Comparison of ENCODE assay signal across 1 cellular context in the genomic region with DNA sequence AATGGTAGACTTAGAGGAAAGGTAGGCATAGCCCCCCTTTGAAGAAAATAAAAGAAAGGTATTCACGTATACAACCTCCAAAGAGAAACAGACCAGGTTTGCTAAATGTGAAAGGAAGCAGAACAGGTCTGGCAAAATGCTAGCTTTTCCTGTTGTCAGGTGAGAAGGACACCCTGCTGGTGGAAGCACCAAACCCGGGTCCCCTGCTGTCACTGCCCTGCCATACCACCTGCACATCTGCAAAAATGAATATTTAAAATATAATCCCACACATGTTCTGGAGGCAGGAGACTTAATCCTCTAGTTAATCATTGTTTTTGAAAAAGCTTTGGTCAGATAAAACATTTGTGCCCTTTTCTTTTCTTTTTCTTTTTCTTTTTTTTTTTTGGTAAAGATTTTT.
TF ChIP-seq lines count a peak whose summit lies in the region.

No MANE protein-coding gene starts in this region.

TF ChIP-seq in GM23338, 12 proteins besides CTCF, POLR2A, EP300 and RAD21 (continued from another document):
- TF ChIP-seq, protein P1, sequence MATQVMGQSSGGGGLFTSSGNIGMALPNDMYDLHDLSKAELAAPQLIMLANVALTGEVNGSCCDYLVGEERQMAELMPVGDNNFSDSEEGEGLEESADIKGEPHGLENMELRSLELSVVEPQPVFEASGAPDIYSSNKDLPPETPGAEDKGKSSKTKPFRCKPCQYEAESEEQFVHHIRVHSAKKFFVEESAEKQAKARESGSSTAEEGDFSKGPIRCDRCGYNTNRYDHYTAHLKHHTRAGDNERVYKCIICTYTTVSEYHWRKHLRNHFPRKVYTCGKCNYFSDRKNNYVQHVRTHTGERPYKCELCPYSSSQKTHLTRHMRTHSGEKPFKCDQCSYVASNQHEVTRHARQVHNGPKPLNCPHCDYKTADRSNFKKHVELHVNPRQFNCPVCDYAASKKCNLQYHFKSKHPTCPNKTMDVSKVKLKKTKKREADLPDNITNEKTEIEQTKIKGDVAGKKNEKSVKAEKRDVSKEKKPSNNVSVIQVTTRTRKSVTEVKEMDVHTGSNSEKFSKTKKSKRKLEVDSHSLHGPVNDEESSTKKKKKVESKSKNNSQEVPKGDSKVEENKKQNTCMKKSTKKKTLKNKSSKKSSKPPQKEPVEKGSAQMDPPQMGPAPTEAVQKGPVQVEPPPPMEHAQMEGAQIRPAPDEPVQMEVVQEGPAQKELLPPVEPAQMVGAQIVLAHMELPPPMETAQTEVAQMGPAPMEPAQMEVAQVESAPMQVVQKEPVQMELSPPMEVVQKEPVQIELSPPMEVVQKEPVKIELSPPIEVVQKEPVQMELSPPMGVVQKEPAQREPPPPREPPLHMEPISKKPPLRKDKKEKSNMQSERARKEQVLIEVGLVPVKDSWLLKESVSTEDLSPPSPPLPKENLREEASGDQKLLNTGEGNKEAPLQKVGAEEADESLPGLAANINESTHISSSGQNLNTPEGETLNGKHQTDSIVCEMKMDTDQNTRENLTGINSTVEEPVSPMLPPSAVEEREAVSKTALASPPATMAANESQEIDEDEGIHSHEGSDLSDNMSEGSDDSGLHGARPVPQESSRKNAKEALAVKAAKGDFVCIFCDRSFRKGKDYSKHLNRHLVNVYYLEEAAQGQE (IDR thresholded peaks at IDR 0.05; ENCODE audit: unreplicated experiment): no peak
- TF ChIP-seq, protein P2, sequence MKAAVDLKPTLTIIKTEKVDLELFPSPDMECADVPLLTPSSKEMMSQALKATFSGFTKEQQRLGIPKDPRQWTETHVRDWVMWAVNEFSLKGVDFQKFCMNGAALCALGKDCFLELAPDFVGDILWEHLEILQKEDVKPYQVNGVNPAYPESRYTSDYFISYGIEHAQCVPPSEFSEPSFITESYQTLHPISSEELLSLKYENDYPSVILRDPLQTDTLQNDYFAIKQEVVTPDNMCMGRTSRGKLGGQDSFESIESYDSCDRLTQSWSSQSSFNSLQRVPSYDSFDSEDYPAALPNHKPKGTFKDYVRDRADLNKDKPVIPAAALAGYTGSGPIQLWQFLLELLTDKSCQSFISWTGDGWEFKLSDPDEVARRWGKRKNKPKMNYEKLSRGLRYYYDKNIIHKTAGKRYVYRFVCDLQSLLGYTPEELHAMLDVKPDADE (IDR thresholded peaks at IDR 0.05): no peak
